ENCODE assay signal across 17 cellular contexts in genomic region chr22:19705181-19705934, GRCh38. TPM values are rescaled to one million over a fixed set of nuclear protein-coding genes. Genes with fewer than 3 reads are reported as not detected.
DNase-seq lines count a peak whose midpoint lies in the region; ATAC-seq, FAIRE-seq and TF ChIP-seq lines count a peak whose summit lies in the region.
"Had no signal": no experiment of that assay in that cellular context is flagged by ENCODE, and none has a peak within 500 bp of the region (broad histone marks: within the 10 kb centered on the region; RNA-seq: fewer than 3 reads in every experiment).

No MANE protein-coding gene starts in this region.

- no peak overlapping the region for H3K27ac ChIP-seq in brain microvascular endothelial cell

- ATAC-seq in Right ventricle myocardium superior (ENCODE audit: poor library complexity) (no peak), left cardiac atrium (no peak), left lobe of liver (no peak)
- ATAC-seq: activated CD4-positive, alpha-beta T cell treated with anti-CD3 and anti-CD28 coated beads for 36 hours; naive thymus-derived CD8-positive, alpha-beta T cell; T-helper 17 cell had no signal

- no peak overlapping the region for H3K4me3 Mint-ChIP-seq in MCF 10A (ENCODE audit: unreplicated experiment)
- H3K4me3 Mint-ChIP-seq: activated CD4-positive, alpha-beta T cell treated with anti-CD3 and anti-CD28 coated beads for 36 hours; naive thymus-derived CD8-positive, alpha-beta T cell; T-helper 17 cell had no signal

- peak; percentile 37 for DNase-seq in Right ventricle myocardium superior
- no peak for DNase-seq in left cardiac atrium
- DNase-seq in brain microvascular endothelial cell = no peak
- DNase-seq in left lobe of liver (ENCODE audit: low spot score) = peak; percentile 28
- DNase-seq in urothelium cell line (ENCODE audit: low spot score) = no peak
- no peak for DNase-seq in MCF 10A (ENCODE audit: unreplicated experiment)
- no peak for DNase-seq in NCI-H2171 treated with DMSO at 0.1 percent for 48 hours (lab: John Stamatoyannopoulos, UW)
- DNase-seq in NCI-H1417 (lab: John Stamatoyannopoulos, UW) = no peak
- DNase-seq: ACHN; activated CD4-positive, alpha-beta T cell treated with anti-CD3 and anti-CD28 coated beads for 36 hours; KG1; naive thymus-derived CD8-positive, alpha-beta T cell; NCI-H1436 treated with DMSO at 0.1 percent for 48 hours; NCI-H510A; retina; T-helper 17 cell had no signal

- H3K27me3 Mint-ChIP-seq in MCF 10A (ENCODE audit: insufficient read depth, unreplicated experiment) = no peaks in the 10 kb centered on the region
- H3K27me3 Mint-ChIP-seq: activated CD4-positive, alpha-beta T cell treated with anti-CD3 and anti-CD28 coated beads for 36 hours had no signal

- no peaks in the 10 kb centered on the region for H3K4me1 Mint-ChIP-seq in MCF 10A (ENCODE audit: insufficient read depth, unreplicated experiment)
- H3K4me1 Mint-ChIP-seq: activated CD4-positive, alpha-beta T cell treated with anti-CD3 and anti-CD28 coated beads for 36 hours; naive thymus-derived CD8-positive, alpha-beta T cell; T-helper 17 cell had no signal

- no peak overlapping the region for H3K27ac Mint-ChIP-seq in MCF 10A (ENCODE audit: low read depth, unreplicated experiment)
- H3K27ac Mint-ChIP-seq: activated CD4-positive, alpha-beta T cell treated with anti-CD3 and anti-CD28 coated beads for 36 hours; T-helper 17 cell had no signal

- TF ChIP-seq CTCF in brain microvascular endothelial cell (IDR thresholded peaks at IDR 0.05; ENCODE audit: low read depth, low read length, missing control alignments) = peak; percentile 31
- TF ChIP-seq CTCF in MCF 10A (IDR thresholded peaks at IDR 0.05; ENCODE audit: unreplicated experiment) = no peak

- peaks cover 2% of the 10 kb centered on the region for H3K27me3 ChIP-seq in brain microvascular endothelial cell (replicated peaks)

- intact Hi-C loops in Right ventricle myocardium superior (cut with DNase I) (no loop called here), left cardiac atrium (cut with DNase I) (no loop called here), MCF 10A (cut with micrococcal nuclease) (no loop called here)

- CTCF ChIA-PET in MCF 10A (lab: Yijun Ruan, JAX) = interaction anchor here (0.7 to 1.6 kb wide), 2 partner anchors 26 to 184 kb away, joined by 4 to 6 read pairs; no protein-coding TSS in a partner anchor

- POLR2A ChIA-PET in MCF 10A (lab: Yijun Ruan, JAX) = no interaction called here

- no TSS peak for BruUV-seq in MCF 10A (replicated peaks; lab: Mats Ljungman, UMichigan)

- H3K4me3 ChIP-seq in brain microvascular endothelial cell (ENCODE audit: low read depth, low read length) = no peak overlapping the region

- H3K36me3 Mint-ChIP-seq in MCF 10A (ENCODE audit: insufficient read depth, unreplicated experiment) = no peaks in the 10 kb centered on the region
- H3K36me3 Mint-ChIP-seq: naive thymus-derived CD8-positive, alpha-beta T cell had no signal

- peak; percentile 13 for FAIRE-seq in urothelium cell line (lab: Jason Lieb, UNC)

- H3K9me3 Mint-ChIP-seq in MCF 10A (ENCODE audit: unreplicated experiment) = no peaks in the 10 kb centered on the region
- H3K9me3 Mint-ChIP-seq: naive thymus-derived CD8-positive, alpha-beta T cell had no signal

- in situ Hi-C loops in brain microvascular endothelial cell (cut with HindIII; ENCODE audit: low pct_ligation_motif_present, low sequenced_read_pairs) = no loop called here

- H3K36me3 ChIP-seq in brain microvascular endothelial cell (replicated peaks) = no peaks in the 10 kb centered on the region

RNA-seq across cellular contexts. Expression of gene SEPTIN5, which starts 8.9 kb away (rescaled TPM):
- total RNA-seq in Right ventricle myocardium superior (123 TPM), left cardiac atrium (100 to 1,000 TPM; 118 to 127 TPM), left lobe of liver (1.1 TPM), MCF 10A (2022) (2.0 and 3.5 TPM in 2 replicates)

RNA-seq across cellular contexts. Expression of gene GP1BB, which starts 18.0 kb away (rescaled TPM):
- not detected for total RNA-seq in Right ventricle myocardium superior
- not detected for total RNA-seq in left cardiac atrium
- 0.75 TPM for total RNA-seq in left lobe of liver
- 0.37 and 0.83 TPM in 2 replicates for total RNA-seq in MCF 10A (2022)
- total RNA-seq: activated CD4-positive, alpha-beta T cell treated with anti-CD3 and anti-CD28 coated beads for 36 hours; RPMI7951 had no signal

RNA-seq across cellular contexts. Expression of gene TBX1, which starts 55.2 kb away (rescaled TPM):
- total RNA-seq in Right ventricle myocardium superior (3.2 TPM), left cardiac atrium (1 to 10 TPM in 1 of 2 donors, under 1 TPM in 1; 0.47 to 2.4 TPM), left lobe of liver (0.40 TPM), MCF 10A (2022) (not detected in 2 replicates)
- total RNA-seq: activated CD4-positive, alpha-beta T cell treated with anti-CD3 and anti-CD28 coated beads for 36 hours; naive thymus-derived CD8-positive, alpha-beta T cell; RPMI7951; T-helper 17 cell had no signal

Comparison
In these comparisons a context has a peak if more than half of its experiments do, and no peak if none do; other contexts are left out.
1. DNase-seq: peak in Right ventricle myocardium superior (single experiment) and left lobe of liver (single experiment); none in left cardiac atrium (single experiment), brain microvascular endothelial cell (single experiment), urothelium cell line (single experiment), MCF 10A (single experiment), NCI-H2171 treated with DMSO at 0.1 percent for 48 hours (single experiment) and NCI-H1417 (0 of 3).
2. RNA of gene SEPTIN5, which starts 8.9 kb away (total RNA-seq): 118 to 127 TPM in left cardiac atrium and 123 TPM in Right ventricle myocardium superior (single experiment); 2.0 to 3.5 TPM in MCF 10A and 1.1 TPM in left lobe of liver (single experiment); every median in the first group is over 10 times any median in the second.